11 cellular contexts compared by ENCODE assay signal in the genomic region with DNA sequence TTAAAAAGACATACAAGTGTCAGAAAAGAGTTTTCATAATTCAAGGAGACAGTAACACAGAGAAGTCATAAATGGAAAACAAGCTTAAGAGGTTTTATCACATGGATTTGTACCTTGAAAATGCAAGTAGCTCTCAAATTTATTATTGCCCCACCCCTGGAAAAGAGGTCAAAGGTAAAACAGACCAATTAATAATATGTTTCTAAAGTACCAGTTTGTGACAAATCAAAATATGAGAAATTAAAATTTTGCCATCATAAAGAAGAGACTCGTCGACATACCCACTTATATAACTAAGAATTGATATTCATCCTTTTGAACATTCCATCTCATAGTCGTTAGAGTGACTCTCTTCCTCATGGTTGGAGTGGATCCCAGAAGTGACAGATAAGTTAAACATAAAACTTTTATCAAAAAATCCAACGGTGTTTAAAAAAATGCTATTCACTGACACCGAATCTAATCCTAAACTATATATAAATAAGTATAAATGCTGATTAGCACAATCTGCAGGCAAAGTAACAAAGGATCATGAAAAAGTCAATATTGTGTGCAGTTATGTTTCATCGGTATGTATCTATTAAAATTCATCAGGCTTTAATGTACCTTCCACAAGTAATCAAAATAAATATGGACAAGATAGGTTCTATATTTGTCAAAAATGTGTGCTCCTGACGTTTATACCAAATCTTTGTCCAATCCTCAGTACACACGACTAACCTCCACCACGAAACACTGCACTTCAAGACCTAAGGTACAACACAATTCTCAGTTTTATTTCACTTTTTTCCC. TPM values are rescaled to one million over a fixed set of nuclear protein-coding genes. Genes with fewer than 3 reads are reported as not detected.
A peak's percentile ranks its signal among the peaks of the same experiment; 100 is the strongest.
DNase-seq lines count a peak whose midpoint lies in the region; ATAC-seq and TF ChIP-seq lines count a peak whose summit lies in the region.
"Had no signal": no experiment of that assay in that cellular context is flagged by ENCODE, and none has a peak within 500 bp of the region (broad histone marks: within the 10 kb centered on the region; RNA-seq: fewer than 3 reads in every experiment).

No MANE protein-coding gene starts in this region.

- peaks cover 41% of the 10 kb centered on the region for H3F3A ChIP-seq in PC-9 (ENCODE audit: insufficient read depth, low read depth)

- H3K4me1 ChIP-seq in Caco-2 (peaks cover 53% of the 10 kb centered on the region), PC-9 (replicated peaks; ENCODE audit: insufficient read depth) (peaks cover 49% of the 10 kb centered on the region), ovary (ENCODE audit: insufficient read depth) (peaks cover 2% of the 10 kb centered on the region)

- CTCF ChIA-PET in Caco-2 (lab: Charles Lee) = no interaction called here
- CTCF ChIA-PET in PC-9 (lab: Charles Lee) = no interaction called here

- no peaks in the 10 kb centered on the region for H3K27me3 Mint-ChIP-seq in Caco-2 (ENCODE audit: insufficient read depth, unreplicated experiment)
- H3K27me3 Mint-ChIP-seq: activated T-cell treated with anti-CD3 and anti-CD28 coated beads, Interleukin-2, amount 50 U/mL, for 24 hours had no signal

- H3K27me3 ChIP-seq in Caco-2 (replicated peaks; ENCODE audit: control insufficient read depth, insufficient read depth, low read length) (no peaks in the 10 kb centered on the region), PC-9 (ENCODE audit: insufficient read depth, low read depth) (no peaks in the 10 kb centered on the region), ovary (no peaks in the 10 kb centered on the region)
- H3K27me3 ChIP-seq: pancreas had no signal

- TF ChIP-seq CTCF in Caco-2 (IDR thresholded peaks at IDR 0.05; ENCODE audit: insufficient read depth in 1 of 2, low read depth in 1 of 2, low read length in 1 of 2, severe bottlenecking in 1 of 2, unreplicated experiment in 1 of 2) (no peak), PC-9 (conservative IDR thresholded peaks at IDR 0.05) (no peak), epithelial cell of proximal tubule (conservative IDR thresholded peaks at IDR 0.05; ENCODE audit: low read depth, low read length) (no peak), ovary (IDR thresholded peaks at IDR 0.05) (no peak)

- peaks cover 31% of the 10 kb centered on the region for H3K4me1 Mint-ChIP-seq in Caco-2 (ENCODE audit: low read depth, unreplicated experiment)

- peaks cover 33% of the 10 kb centered on the region for H3K36me3 Mint-ChIP-seq in Caco-2 (ENCODE audit: insufficient read depth, unreplicated experiment)

- 42 to 48% (median 45%) methylated on average over 9 of the region's 9 CpGs for WGBS in ovary, 3 donors

- H3K4me2 ChIP-seq in PC-9 = peak overlapping the region; percentile 91

- POLR2A ChIA-PET in Caco-2 (lab: Charles Lee) (no interaction called here), PC-9 (lab: Charles Lee; ENCODE audit: unreplicated experiment) (no interaction called here)

- no peaks in the 10 kb centered on the region for H4K20me1 ChIP-seq in PC-9 (ENCODE audit: insufficient read depth)

- peak overlapping the region; percentile 99 for H3K27ac Mint-ChIP-seq in Caco-2 (ENCODE audit: unreplicated experiment)

- H3K36me3 ChIP-seq in Caco-2 (ENCODE audit: control insufficient read depth, insufficient read depth, low read length) = no peaks in the 10 kb centered on the region; the same call in 1 of the 2 replicates
- no peaks in the 10 kb centered on the region for H3K36me3 ChIP-seq in PC-9 (ENCODE audit: low read depth)
- no peaks in the 10 kb centered on the region for H3K36me3 ChIP-seq in ovary
- H3K36me3 ChIP-seq: pancreas had no signal

- no peak for TF ChIP-seq POLR2A in ovary (IDR thresholded peaks at IDR 0.05)

- H3K9me3 ChIP-seq in Caco-2 (no peaks in the 10 kb centered on the region), PC-9 (ENCODE audit: insufficient read depth, low read depth) (no peaks in the 10 kb centered on the region), ovary (no peaks in the 10 kb centered on the region)
- H3K9me3 ChIP-seq: pancreas had no signal

- H3K4me3 ChIP-seq in Caco-2 (ENCODE audit: low read depth, low read length) (peak overlapping the region; percentile 85), PC-9 (peak overlapping the region; percentile 85), epithelial cell of proximal tubule (ENCODE audit: low read depth, low read length) (peak overlapping the region; percentile 89), ovary (peak overlapping the region; percentile 82)

- peak overlapping the region; percentile 84 for H3K27ac ChIP-seq in PC-9
- H3K27ac ChIP-seq in ovary = no peak overlapping the region

- BruUV-seq in Caco-2 (replicated peaks; lab: Mats Ljungman, UMichigan) = no TSS peak
- no TSS peak for BruUV-seq in PC-9 (replicated peaks; lab: Mats Ljungman, UMichigan)

- intact Hi-C loops in Caco-2 (cut with micrococcal nuclease; ENCODE audit: unreplicated experiment) (no loop called here), PC-9 (cut with micrococcal nuclease; ENCODE audit: unreplicated experiment) (no loop called here), ovary (cut with DNase I) (loop anchor here in 1 of 4 donors (10.0 kb wide), 1 partner anchor 64 kb away; no protein-coding TSS in a partner anchor)

- no peak for ATAC-seq in GM18502 (IDR thresholded peaks at IDR 0.05; ENCODE audit: poor library complexity, unreplicated experiment)
- ATAC-seq: pancreas had no signal

- H3K9me2 ChIP-seq in PC-9 (ENCODE audit: insufficient read depth) = no peaks in the 10 kb centered on the region

- no peak overlapping the region for H2AFZ ChIP-seq in PC-9

- H3K79me2 ChIP-seq in PC-9 (ENCODE audit: low read depth) = peaks cover 63% of the 10 kb centered on the region

- TF ChIP-seq EP300 in ovary (IDR thresholded peaks at IDR 0.05) = no peak

- DNase-seq in Caco-2 = no peak
- no peak for DNase-seq in PC-9
- no peak for DNase-seq in epithelial cell of proximal tubule (ENCODE audit: low read depth)
- DNase-seq in ovary = no peak
- no peak for DNase-seq in T-helper 9 cell
- no peak for DNase-seq in GOT3 (lab: John Stamatoyannopoulos, UW)
- DNase-seq in KG1 (lab: John Stamatoyannopoulos, UW) = no peak
- DNase-seq: activated T-cell treated with anti-CD3 and anti-CD28 coated beads, Interleukin-2, amount 50 U/mL, for 24 hours; NCI-H524 treated with DMSO at 0.1 percent for 48 hours; pancreas had no signal

- H3K4me3 Mint-ChIP-seq in Caco-2 (ENCODE audit: unreplicated experiment) = peak overlapping the region; percentile 95

- no peaks in the 10 kb centered on the region for H3K9me3 Mint-ChIP-seq in Caco-2 (ENCODE audit: unreplicated experiment)
- H3K9me3 Mint-ChIP-seq: activated T-cell treated with anti-CD3 and anti-CD28 coated beads, Interleukin-2, amount 50 U/mL, for 24 hours had no signal

RNA-seq across cellular contexts. Expression of gene CORO1C, which starts 2.3 kb away (rescaled TPM):
- total RNA-seq in Caco-2 (2022) = 176 and 195 TPM in 2 replicates
- total RNA-seq in PC-9 (2021) = 122 and 139 TPM in 2 replicates
- 152 and 157 TPM in 2 replicates for total RNA-seq in epithelial cell of proximal tubule
- total RNA-seq in ovary = 100 to 1,000 TPM in 5 of 7 donors, 10 to 100 TPM in 2; 58.7 to 143 (median 113) TPM
- 100 to 1,000 TPM in 1 of 2 donors, 10 to 100 TPM in 1; 35.1 to 122 TPM for polyA plus RNA-seq in ovary
